In the genomic region with DNA sequence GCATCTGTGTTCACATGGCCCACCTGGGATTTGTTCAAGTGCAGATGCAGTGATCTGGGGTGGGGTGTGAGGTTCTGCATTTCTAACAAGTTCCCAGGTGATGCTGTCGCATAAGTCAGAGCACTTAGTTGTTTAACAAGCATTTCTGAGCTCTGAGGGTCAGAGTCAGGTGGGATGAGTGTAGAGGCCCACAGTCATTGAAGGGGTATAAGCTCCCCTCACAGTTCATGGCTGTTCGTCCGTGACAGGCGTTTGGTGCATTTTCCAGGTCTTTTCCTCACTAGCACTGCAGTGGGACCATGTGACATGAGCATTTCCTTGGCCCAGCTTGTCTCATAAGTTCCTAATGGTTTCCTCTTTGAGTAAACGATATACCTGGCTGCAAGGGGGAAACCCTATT, we compare ENCODE assay signal across 35 cellular contexts.
"Had no signal": no experiment of that assay in that cellular context is flagged by ENCODE, and none has a peak within 500 bp of the region (broad histone marks: within the 10 kb centered on the region; RNA-seq: fewer than 3 reads in every experiment).

No MANE protein-coding gene starts in this region.

- H3K27me3 ChIP-seq: adrenal gland, body of pancreas, breast epithelium had no signal

- H3K9me3 ChIP-seq: adrenal gland, body of pancreas, breast epithelium had no signal

- H3K4me1 Mint-ChIP-seq: activated B cell treated with CpG ODN at 0.5 μM for 24 hours; activated CD4-positive, alpha-beta T cell treated with anti-CD3 and anti-CD28 coated beads, Interleukin-2, amount 10 ng/mL, durations not matched to agents 24 days and 14 days; activated naive CD8-positive, alpha-beta T cell treated with anti-CD3 and anti-CD28 coated beads for 36 hours; activated T-helper 17 cell treated with anti-CD3 and anti-CD28 coated beads, Interleukin-2, amount 50 U/mL, for 72 hours had no signal

- H3K36me3 ChIP-seq: adrenal gland, brain microvascular endothelial cell, breast epithelium had no signal

- H3K36me3 Mint-ChIP-seq: activated CD4-positive, alpha-beta memory T cell treated with anti-CD3 and anti-CD28 coated beads for 36 hours; activated naive CD4-positive, alpha-beta T cell treated with anti-CD3 and anti-CD28 coated beads, Interleukin-2, amount 50 U/mL, for 72 hours; activated naive CD8-positive, alpha-beta T cell treated with anti-CD3 and anti-CD28 coated beads for 36 hours had no signal

- H3K4me1 ChIP-seq: adrenal gland, body of pancreas, breast epithelium had no signal

- H3K9me3 Mint-ChIP-seq: activated B cell treated with CpG ODN at 0.5 μM for 24 hours; activated CD4-positive, alpha-beta memory T cell treated with anti-CD3 and anti-CD28 coated beads for 36 hours; activated CD4-positive, alpha-beta T cell treated with anti-CD3 and anti-CD28 coated beads, Interleukin-2, amount 10 ng/mL, durations not matched to agents 24 days and 14 days; activated CD8-positive, alpha-beta T cell treated with anti-CD3 and anti-CD28 coated beads for 36 hours; activated naive CD4-positive, alpha-beta T cell treated with anti-CD3 and anti-CD28 coated beads for 36 hours; activated naive CD4-positive, alpha-beta T cell treated with anti-CD3 and anti-CD28 coated beads, Interleukin-2, amount 50 U/mL, for 72 hours; activated naive CD8-positive, alpha-beta T cell treated with anti-CD3 and anti-CD28 coated beads for 36 hours; activated T-cell treated with anti-CD3 and anti-CD28 coated beads, Interleukin-2, amount 50 U/mL, for 4 hours; activated T-cell treated with anti-CD3 and anti-CD28 coated beads, Interleukin-2, amount 50 U/mL, for 72 hours; activated T-helper 1 cell treated with anti-CD3 and anti-CD28 coated beads, Interleukin-12 subunit alpha, Interleukin-12 subunit beta, Interleukin-2, Interleukin-4 antibody, amounts not matched to agents 30 ng/mL and 10 ng/mL and 1 ng/mL, durations not matched to agents 14 hours and 24 hours and 36 hours; activated T-helper 17 cell treated with anti-CD3 and anti-CD28 coated beads, Interleukin-2, amount 50 U/mL, for 72 hours; T-helper 1 cell treated with Interleukin-12 subunit alpha and Interleukin-12 subunit beta and Interleukin-4 antibody, amounts not matched to agents 30 μg/mL and 1 μg/mL, for 36 hours; T-helper 2 cell treated with Interferon-gamma antibody and Interleukin-4, amounts not matched to agents 5 μg/mL and 100 μg/mL, for 36 hours had no signal

- H3K27me3 Mint-ChIP-seq: activated CD4-positive, alpha-beta T cell treated with anti-CD3 and anti-CD28 coated beads, Interleukin-2, amount 10 ng/mL, durations not matched to agents 24 days and 14 days; activated CD8-positive, alpha-beta T cell treated with anti-CD3 and anti-CD28 coated beads for 36 hours had no signal

- DNase-seq: activated B cell treated with CpG ODN at 0.5 μM for 24 hours; activated CD4-positive, alpha-beta memory T cell treated with anti-CD3 and anti-CD28 coated beads for 36 hours; activated CD4-positive, alpha-beta T cell treated with anti-CD3 and anti-CD28 coated beads for 4 hours; activated CD4-positive, alpha-beta T cell treated with anti-CD3 and anti-CD28 coated beads, Interleukin-2, amount 10 ng/mL, durations not matched to agents 24 days and 14 days; activated CD4-positive, alpha-beta T cell treated with anti-CD3 and anti-CD28 coated beads, Interleukin-2, amount 50 U/mL, for 1 hour; activated CD4-positive, alpha-beta T cell treated with anti-CD3 and anti-CD28 coated beads, Interleukin-2, amount 50 U/mL, for 4 hours; activated CD4-positive, CD25-positive, alpha-beta regulatory T cell treated with anti-CD3 and anti-CD28 coated beads, Interleukin-2, amount 50 U/mL, for 72 hours; activated CD8-positive, alpha-beta memory T cell treated with anti-CD3 and anti-CD28 coated beads, Interleukin-2, amount 50 U/mL, for 4 hours; activated CD8-positive, alpha-beta T cell treated with anti-CD3 and anti-CD28 coated beads for 36 hours; activated effector memory CD4-positive, alpha-beta T cell treated with anti-CD3 and anti-CD28 coated beads, Interleukin-2, amount 50 U/mL, for 16 hours; activated gamma-delta T cell treated with Interleukin-2 at 50 U/mL for 16 hours; activated naive CD4-positive, alpha-beta T cell; activated naive CD4-positive, alpha-beta T cell treated with anti-CD3 and anti-CD28 coated beads for 36 hours; activated naive CD4-positive, alpha-beta T cell treated with anti-CD3 and anti-CD28 coated beads, Interleukin-2, amount 50 U/mL, for 16 hours; activated naive CD8-positive, alpha-beta T cell treated with anti-CD3 and anti-CD28 coated beads for 36 hours; activated T-cell treated with anti-CD3 and anti-CD28 coated beads for 4 hours; activated T-cell treated with anti-CD3 and anti-CD28 coated beads, Interleukin-2, amount 50 U/mL, for 1 hour; activated T-cell treated with anti-CD3 and anti-CD28 coated beads, Interleukin-2, amount 50 U/mL, for 4 hours; activated T-cell treated with anti-CD3 and anti-CD28 coated beads, Interleukin-2, amount 50 U/mL, for 72 hours; adrenal gland; amniotic stem cell; aorta; body of pancreas; brain microvascular endothelial cell; central memory CD4-positive, alpha-beta T cell; T-helper 1 cell; T-helper 2 cell; T-helper 9 cell had no signal

- H3K4me3 ChIP-seq: adrenal gland, body of pancreas, breast epithelium had no signal

- ATAC-seq: activated CD8-positive, alpha-beta T cell treated with anti-CD3 and anti-CD28 coated beads for 36 hours; activated naive CD4-positive, alpha-beta T cell treated with anti-CD3 and anti-CD28 coated beads, Interleukin-2, amount 50 U/mL, for 72 hours; activated T-cell treated with anti-CD3 and anti-CD28 coated beads, Interleukin-2, amount 50 U/mL, for 4 hours; activated T-cell treated with anti-CD3 and anti-CD28 coated beads, Interleukin-2, amount 50 U/mL, for 72 hours; activated T-helper 17 cell treated with anti-CD3 and anti-CD28 coated beads, Interleukin-2, amount 50 U/mL, for 72 hours; body of pancreas had no signal

- H3K4me3 Mint-ChIP-seq: activated B cell treated with CpG ODN at 0.5 μM for 24 hours; activated CD4-positive, alpha-beta memory T cell treated with anti-CD3 and anti-CD28 coated beads for 36 hours; activated CD4-positive, alpha-beta T cell treated with anti-CD3 and anti-CD28 coated beads, Interleukin-2, amount 10 ng/mL, durations not matched to agents 24 days and 14 days; activated CD8-positive, alpha-beta T cell treated with anti-CD3 and anti-CD28 coated beads for 36 hours; activated naive CD4-positive, alpha-beta T cell treated with anti-CD3 and anti-CD28 coated beads for 36 hours; activated naive CD8-positive, alpha-beta T cell treated with anti-CD3 and anti-CD28 coated beads for 36 hours; activated T-cell treated with anti-CD3 and anti-CD28 coated beads, Interleukin-2, amount 50 U/mL, for 4 hours; activated T-cell treated with anti-CD3 and anti-CD28 coated beads, Interleukin-2, amount 50 U/mL, for 72 hours; activated T-helper 1 cell treated with anti-CD3 and anti-CD28 coated beads, Interleukin-12 subunit alpha, Interleukin-12 subunit beta, Interleukin-2, Interleukin-4 antibody, amounts not matched to agents 30 ng/mL and 10 ng/mL and 1 ng/mL, durations not matched to agents 14 hours and 24 hours and 36 hours; activated T-helper 17 cell treated with anti-CD3 and anti-CD28 coated beads, Interleukin-2, amount 50 U/mL, for 72 hours; T-helper 1 cell treated with Interleukin-12 subunit alpha and Interleukin-12 subunit beta and Interleukin-4 antibody, amounts not matched to agents 30 μg/mL and 1 μg/mL, for 36 hours; T-helper 2 cell treated with Interferon-gamma antibody and Interleukin-4, amounts not matched to agents 5 μg/mL and 100 μg/mL, for 36 hours had no signal

- H3K27ac Mint-ChIP-seq: activated B cell treated with CpG ODN at 0.5 μM for 24 hours; activated CD4-positive, alpha-beta memory T cell treated with anti-CD3 and anti-CD28 coated beads for 36 hours; activated CD4-positive, alpha-beta T cell treated with anti-CD3 and anti-CD28 coated beads, Interleukin-2, amount 10 ng/mL, durations not matched to agents 24 days and 14 days; activated CD8-positive, alpha-beta T cell treated with anti-CD3 and anti-CD28 coated beads for 36 hours; activated naive CD4-positive, alpha-beta T cell treated with anti-CD3 and anti-CD28 coated beads for 36 hours; activated naive CD4-positive, alpha-beta T cell treated with anti-CD3 and anti-CD28 coated beads, Interleukin-2, amount 50 U/mL, for 72 hours; activated naive CD8-positive, alpha-beta T cell treated with anti-CD3 and anti-CD28 coated beads for 36 hours; activated T-cell treated with anti-CD3 and anti-CD28 coated beads, Interleukin-2, amount 50 U/mL, for 72 hours; activated T-helper 1 cell treated with anti-CD3 and anti-CD28 coated beads, Interleukin-12 subunit alpha, Interleukin-12 subunit beta, Interleukin-2, Interleukin-4 antibody, amounts not matched to agents 30 ng/mL and 10 ng/mL and 1 ng/mL, durations not matched to agents 14 hours and 24 hours and 36 hours; activated T-helper 17 cell treated with anti-CD3 and anti-CD28 coated beads, Interleukin-2, amount 50 U/mL, for 72 hours; T-helper 1 cell treated with Interleukin-12 subunit alpha and Interleukin-12 subunit beta and Interleukin-4 antibody, amounts not matched to agents 30 μg/mL and 1 μg/mL, for 36 hours; T-helper 2 cell treated with Interferon-gamma antibody and Interleukin-4, amounts not matched to agents 5 μg/mL and 100 μg/mL, for 36 hours had no signal

- H3K27ac ChIP-seq: adrenal gland, body of pancreas, brain microvascular endothelial cell, breast epithelium, VCaP had no signal
